In genomic region chr6:43509142-43509983, GRCh38 we compare ENCODE assay signal across 8 cellular contexts. TPM values are rescaled to one million over a fixed set of nuclear protein-coding genes. Genes with fewer than 3 reads are reported as not detected.
DNase-seq lines count a peak whose midpoint lies in the region; ATAC-seq, FAIRE-seq and TF ChIP-seq lines count a peak whose summit lies in the region.

No MANE protein-coding gene starts in this region.

- no peaks in the 10 kb centered on the region for H3K9me1 ChIP-seq in keratinocyte (ENCODE audit: control insufficient read depth, extremely low read depth, insufficient read depth, low read length)

- ATAC-seq in HG02571 (IDR thresholded peaks at IDR 0.05; ENCODE audit: unreplicated experiment) (peak; percentile 7), GM21737 (IDR thresholded peaks at IDR 0.05; ENCODE audit: unreplicated experiment) (no peak), HG03135 (IDR thresholded peaks at IDR 0.05; ENCODE audit: unreplicated experiment) (no peak)
- ATAC-seq in activated naive CD4-positive, alpha-beta T cell treated with anti-CD3 and anti-CD28 coated beads, Interleukin-2, amount 50 U/mL, for 72 hours = no peak

- H3K9me3 ChIP-seq in keratinocyte (ENCODE audit: control insufficient read depth, low read depth, low read length) (no peaks in the 10 kb centered on the region), stomach smooth muscle (ENCODE audit: control insufficient read depth in 2 of 2, low read length in 2 of 2) (no peaks in the 10 kb centered on the region)

- TF ChIP-seq CTCF in keratinocyte (optimal IDR thresholded peaks at IDR 0.05 in 1 of 3, IDR thresholded peaks at IDR 0.05 in 1 of 3, conservative IDR thresholded peaks at IDR 0.05 in 1 of 3; ENCODE audit: extremely low read depth in 1 of 3, insufficient read depth in 2 of 3, low read length in 3 of 3) = no peak

- H3K9ac ChIP-seq in keratinocyte (ENCODE audit: control insufficient read depth, extremely low read depth, insufficient read depth, low read length) (peak overlapping the region; percentile 50), stomach smooth muscle (ENCODE audit: low read length in 2 of 2) (peak overlapping the region in 1 of 2 donors; percentile 29)

- peak; percentile 34 for DNase-seq in AG20443 (ENCODE audit: low spot score)
- DNase-seq in activated naive CD4-positive, alpha-beta T cell treated with anti-CD3 and anti-CD28 coated beads, Interleukin-2, amount 50 U/mL, for 72 hours (ENCODE audit: low spot score in 2 of 2) = no peak
- no peak for DNase-seq in keratinocyte (ENCODE audit: low read depth, low spot score)
- DNase-seq in GF-D8 (lab: John Stamatoyannopoulos, UW) = no peak

- H3K27ac Mint-ChIP-seq in activated naive CD4-positive, alpha-beta T cell treated with anti-CD3 and anti-CD28 coated beads, Interleukin-2, amount 50 U/mL, for 72 hours = peak overlapping the region; percentile 77 to 90

- H3K9me3 Mint-ChIP-seq in activated naive CD4-positive, alpha-beta T cell treated with anti-CD3 and anti-CD28 coated beads, Interleukin-2, amount 50 U/mL, for 72 hours = no peaks in the 10 kb centered on the region

- H4K20me1 ChIP-seq in keratinocyte (ENCODE audit: control insufficient read depth, extremely low read depth, insufficient read depth, low read length) = no peaks in the 10 kb centered on the region

- H3K27ac ChIP-seq in keratinocyte (ENCODE audit: control insufficient read depth, insufficient read depth, low read length) = no peak overlapping the region
- H3K27ac ChIP-seq in stomach smooth muscle (ENCODE audit: low read length) = no peak overlapping the region

- H3K27me3 ChIP-seq in keratinocyte (ENCODE audit: control insufficient read depth, extremely low read depth, insufficient read depth, low read length) = peaks cover 10% of the 10 kb centered on the region
- peaks cover 0 to 2% of the 10 kb centered on the region in 2 donors for H3K27me3 ChIP-seq in stomach smooth muscle (ENCODE audit: control insufficient read depth in 1 of 2, insufficient read depth in 2 of 2, low read length in 2 of 2)

- peak overlapping the region; percentile 46 for H2AFZ ChIP-seq in keratinocyte (ENCODE audit: control insufficient read depth, low read length)

- H3K79me2 ChIP-seq in keratinocyte (ENCODE audit: control insufficient read depth, insufficient read depth, low read length) = peaks cover 6% of the 10 kb centered on the region

- peak overlapping the region; percentile 49 to 81 (median 68) for H3K4me3 ChIP-seq in keratinocyte (ENCODE audit: control insufficient read depth in 2 of 3, extremely low read depth in 1 of 3, insufficient read depth in 2 of 3, low read depth in 1 of 3, low read length in 3 of 3)
- peak overlapping the region; percentile 40 to 73 for H3K4me3 ChIP-seq in stomach smooth muscle (ENCODE audit: low read length in 2 of 2)

- H3K36me3 ChIP-seq in keratinocyte (ENCODE audit: control insufficient read depth in 2 of 2, extremely low read depth in 1 of 2, insufficient read depth in 2 of 2, low read length in 2 of 2) = peaks cover 26 to 30% of the 10 kb centered on the region in 2 experiments
- H3K36me3 ChIP-seq in stomach smooth muscle (ENCODE audit: control insufficient read depth in 2 of 2, insufficient read depth in 2 of 2, low read length in 2 of 2) = peaks cover 26 to 35% of the 10 kb centered on the region in 2 donors

- dilution Hi-C loops in keratinocyte (cut with MboI; ENCODE audit: extremely low pct_ligation_motif_present, low sequenced_read_pairs) = no loop called here

- H3K36me3 Mint-ChIP-seq in activated naive CD4-positive, alpha-beta T cell treated with anti-CD3 and anti-CD28 coated beads, Interleukin-2, amount 50 U/mL, for 72 hours = peaks cover 5 to 10% of the 10 kb centered on the region in 2 donors

- H3K4me1 ChIP-seq in keratinocyte (ENCODE audit: control insufficient read depth, extremely low read depth, insufficient read depth, low read length) (peaks cover 15% of the 10 kb centered on the region), stomach smooth muscle (ENCODE audit: control insufficient read depth, insufficient read depth, low read length) (peaks cover 22% of the 10 kb centered on the region)

- FAIRE-seq in keratinocyte (lab: Jason Lieb, UNC) = no peak

- peak overlapping the region; percentile 91 for H3K4me2 ChIP-seq in keratinocyte (ENCODE audit: control insufficient read depth, extremely low read depth, insufficient read depth, low read depth, low read length)

RNA-seq across cellular contexts. Expression of gene LRRC73, which starts 0.8 kb away (rescaled TPM):
- total RNA-seq in activated naive CD4-positive, alpha-beta T cell treated with anti-CD3 and anti-CD28 coated beads, Interleukin-2, amount 50 U/mL, for 72 hours = under 1 TPM; 0.12 to 0.48 TPM
- polyA plus RNA-seq in keratinocyte = 0.16 to 0.40 TPM (median 0.18 TPM) in 3 replicates
- polyA plus RNA-seq in keratinocyte (2011; ENCODE audit: low read depth) = 0.12 TPM
- polyA plus RNA-seq in keratinocyte (2011; cell fraction: cytosol; rRNA removed) = 0.22 and 0.55 TPM in 2 replicates
- 0.27 and 0.49 TPM in 2 replicates for polyA plus RNA-seq in keratinocyte (2011; cell fraction: nucleus; rRNA removed)
- 0.35 and 0.49 TPM in 2 replicates for polyA plus RNA-seq in keratinocyte (2012; ENCODE audit: low replicate concordance)
- polyA minus RNA-seq in keratinocyte = 0.26 to 0.30 TPM in 2 of 3 replicates, not detected in the other
- not detected for polyA minus RNA-seq in keratinocyte (2011; cell fraction: cytosol; rRNA and poly(A)+ RNA removed)
- not detected in 2 replicates for polyA minus RNA-seq in keratinocyte (2011; cell fraction: nucleus; rRNA and poly(A)+ RNA removed)

RNA-seq across cellular contexts. Expression of gene YIPF3, which starts 7.4 kb away (rescaled TPM):
- total RNA-seq in activated naive CD4-positive, alpha-beta T cell treated with anti-CD3 and anti-CD28 coated beads, Interleukin-2, amount 50 U/mL, for 72 hours = 10 to 100 TPM; 40.7 to 49.1 TPM
- polyA plus RNA-seq in keratinocyte = 120 to 138 TPM (median 136 TPM) in 3 replicates
- polyA plus RNA-seq in keratinocyte (2011; ENCODE audit: low read depth) = 29.2 TPM
- 103 and 104 TPM in 2 replicates for polyA plus RNA-seq in keratinocyte (2011; cell fraction: cytosol; rRNA removed)
- polyA plus RNA-seq in keratinocyte (2011; cell fraction: nucleus; rRNA removed) = 154 and 155 TPM in 2 replicates
- 63.0 and 89.2 TPM in 2 replicates for polyA plus RNA-seq in keratinocyte (2012; ENCODE audit: low replicate concordance)
- 142 to 213 TPM (median 144 TPM) in 3 replicates for polyA minus RNA-seq in keratinocyte
- 90.5 TPM for polyA minus RNA-seq in keratinocyte (2011; cell fraction: cytosol; rRNA and poly(A)+ RNA removed)
- 57.6 and 64.5 TPM in 2 replicates for polyA minus RNA-seq in keratinocyte (2011; cell fraction: nucleus; rRNA and poly(A)+ RNA removed)

RNA-seq across cellular contexts. Expression of gene POLR1C, which starts 7.5 kb away (rescaled TPM):
- total RNA-seq in activated naive CD4-positive, alpha-beta T cell treated with anti-CD3 and anti-CD28 coated beads, Interleukin-2, amount 50 U/mL, for 72 hours = 10 to 100 TPM; 34.2 to 57.1 TPM
- 99.6 to 121 TPM (median 119 TPM) in 3 replicates for polyA plus RNA-seq in keratinocyte
- polyA plus RNA-seq in keratinocyte (2011; ENCODE audit: low read depth) = 34.9 TPM
- 69.9 and 106 TPM in 2 replicates for polyA plus RNA-seq in keratinocyte (2011; cell fraction: cytosol; rRNA removed)
- polyA plus RNA-seq in keratinocyte (2011; cell fraction: nucleus; rRNA removed) = 155 and 201 TPM in 2 replicates
- polyA plus RNA-seq in keratinocyte (2012; ENCODE audit: low replicate concordance) = 90.8 and 119 TPM in 2 replicates
- 35.0 to 95.4 TPM (median 86.0 TPM) in 3 replicates for polyA minus RNA-seq in keratinocyte
- 38.0 TPM for polyA minus RNA-seq in keratinocyte (2011; cell fraction: cytosol; rRNA and poly(A)+ RNA removed)
- polyA minus RNA-seq in keratinocyte (2011; cell fraction: nucleus; rRNA and poly(A)+ RNA removed) = 28.9 and 53.4 TPM in 2 replicates

RNA-seq across cellular contexts. Expression of gene TJAP1, which starts 32.0 kb away (rescaled TPM):
- total RNA-seq in activated naive CD4-positive, alpha-beta T cell treated with anti-CD3 and anti-CD28 coated beads, Interleukin-2, amount 50 U/mL, for 72 hours = 10 to 100 TPM; 23.0 to 35.0 TPM
- 17.2 to 45.5 TPM (median 23.3 TPM) in 3 replicates for polyA plus RNA-seq in keratinocyte
- 41.6 TPM for polyA plus RNA-seq in keratinocyte (2011; ENCODE audit: low read depth)
- 14.3 and 25.4 TPM in 2 replicates for polyA plus RNA-seq in keratinocyte (2011; cell fraction: cytosol; rRNA removed)
- 78.8 and 84.0 TPM in 2 replicates for polyA plus RNA-seq in keratinocyte (2011; cell fraction: nucleus; rRNA removed)
- 12.6 and 28.6 TPM in 2 replicates for polyA plus RNA-seq in keratinocyte (2012; ENCODE audit: low replicate concordance)
- polyA minus RNA-seq in keratinocyte = 10.4 to 24.4 TPM (median 16.7 TPM) in 3 replicates
- 11.7 TPM for polyA minus RNA-seq in keratinocyte (2011; cell fraction: cytosol; rRNA and poly(A)+ RNA removed)
- polyA minus RNA-seq in keratinocyte (2011; cell fraction: nucleus; rRNA and poly(A)+ RNA removed) = 11.8 and 19.6 TPM in 2 replicates

RNA-seq across cellular contexts. Expression of gene DLK2, which starts 54.0 kb away (rescaled TPM):
- total RNA-seq in activated naive CD4-positive, alpha-beta T cell treated with anti-CD3 and anti-CD28 coated beads, Interleukin-2, amount 50 U/mL, for 72 hours = 1 to 10 TPM in 1 of 2 donors, under 1 TPM in 1; 0.18 to 3.4 TPM
- 19.8 to 32.2 TPM (median 31.6 TPM) in 3 replicates for polyA plus RNA-seq in keratinocyte
- polyA plus RNA-seq in keratinocyte (2011; ENCODE audit: low read depth) = 2.2 TPM
- polyA plus RNA-seq in keratinocyte (2011; cell fraction: cytosol; rRNA removed) = 21.9 and 51.1 TPM in 2 replicates
- polyA plus RNA-seq in keratinocyte (2011; cell fraction: nucleus; rRNA removed) = 55.1 and 77.8 TPM in 2 replicates
- polyA plus RNA-seq in keratinocyte (2012; ENCODE audit: low replicate concordance) = 20.2 and 38.7 TPM in 2 replicates
- polyA minus RNA-seq in keratinocyte = 23.2 to 88.5 TPM (median 28.0 TPM) in 3 replicates
- polyA minus RNA-seq in keratinocyte (2011; cell fraction: cytosol; rRNA and poly(A)+ RNA removed) = 67.7 TPM
- 34.7 and 38.7 TPM in 2 replicates for polyA minus RNA-seq in keratinocyte (2011; cell fraction: nucleus; rRNA and poly(A)+ RNA removed)
